25 cellular contexts compared by ENCODE assay signal in genomic region chr3:141276398-141276797, GRCh38.
"Had no signal": no experiment of that assay in that cellular context is flagged by ENCODE, and none has a peak within 500 bp of the region (broad histone marks: within the 10 kb centered on the region; RNA-seq: fewer than 3 reads in every experiment).

No MANE protein-coding gene starts in this region.

- H3K9me3 ChIP-seq: adrenal gland, ascending aorta, heart left ventricle, left lung, pancreas, prostate gland, sigmoid colon, suprapubic skin, tibial nerve had no signal

- H3K4me3 ChIP-seq: adrenal gland, ascending aorta, heart left ventricle, left lung, pancreas, prostate gland, sigmoid colon, suprapubic skin, tibial nerve had no signal

- ATAC-seq: activated CD4-positive, CD25-positive, alpha-beta regulatory T cell treated with anti-CD3 and anti-CD28 coated beads, Interleukin-2, amount 50 U/mL, for 24 hours; effector memory CD8-positive, alpha-beta T cell; heart left ventricle; pancreas had no signal

- H3K4me1 ChIP-seq: pancreas, prostate gland had no signal

- H3K27ac ChIP-seq: adrenal gland, ascending aorta, foreskin keratinocyte, heart left ventricle, left lung, pancreas, prostate gland, sigmoid colon, tibial nerve, WERI-Rb-1 had no signal

- H3K36me3 ChIP-seq: adrenal gland, ascending aorta, pancreas, prostate gland, sigmoid colon had no signal

- DNase-seq: activated CD4-positive, alpha-beta T cell treated with anti-CD3 and anti-CD28 coated beads for 48 hours; activated CD4-positive, alpha-beta T cell treated with anti-CD3 and anti-CD28 coated beads, Interleukin-2, amount 50 U/mL, for 48 hours; activated CD8-positive, alpha-beta memory T cell treated with anti-CD3 and anti-CD28 coated beads for 24 hours; activated effector memory CD4-positive, alpha-beta T cell treated with Interleukin-2 at 50 U/mL for 16 hours; activated naive CD4-positive, alpha-beta T cell treated with anti-CD3 and anti-CD28 coated beads for 36 hours; activated naive CD8-positive, alpha-beta T cell treated with anti-CD3 and anti-CD28 coated beads for 36 hours; effector memory CD8-positive, alpha-beta T cell; heart left ventricle; left lung; pancreas; retina; sigmoid colon; small intestine; stimulated activated CD4-positive, alpha-beta T cell treated with anti-CD3 and anti-CD28 coated beads, Interleukin-1b, Interleukin-23, amount 100 ng/mL, for 48 hours; stimulated activated naive CD4-positive, alpha-beta T cell; SW 1271; T-helper 9 cell; WERI-Rb-1 had no signal

- H3K27me3 ChIP-seq: adrenal gland, ascending aorta, foreskin keratinocyte, heart left ventricle, left lung, pancreas, sigmoid colon, suprapubic skin, tibial nerve had no signal
